19 cellular contexts compared by ENCODE assay signal in the genomic region with DNA sequence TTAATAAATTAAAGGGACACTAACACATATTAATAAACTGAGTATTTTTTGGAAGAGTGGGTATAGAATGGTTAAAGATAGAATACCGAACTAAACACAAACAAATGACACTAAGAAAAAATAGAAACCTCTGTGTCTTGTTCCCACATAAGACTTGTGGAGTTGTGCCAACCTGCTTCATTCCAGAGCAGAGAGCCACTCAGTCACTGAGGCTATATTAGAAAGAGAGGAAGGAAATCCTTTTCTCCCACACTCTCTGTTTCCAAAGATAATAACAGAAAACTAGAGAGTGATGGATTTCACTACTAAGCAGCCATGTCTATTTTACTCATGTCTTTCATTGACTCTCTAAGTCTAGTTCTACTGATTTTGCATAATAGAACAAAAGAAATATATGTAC. TPM values are rescaled to one million over a fixed set of nuclear protein-coding genes. Genes with fewer than 3 reads are reported as not detected.
"Had no signal": no experiment of that assay in that cellular context is flagged by ENCODE, and none has a peak within 500 bp of the region (broad histone marks: within the 10 kb centered on the region; RNA-seq: fewer than 3 reads in every experiment).

No MANE protein-coding gene starts in this region.

- H3K27me3 ChIP-seq: dorsolateral prefrontal cortex, ovary, thyroid gland had no signal

- H3K9me3 ChIP-seq: ovary, thyroid gland had no signal

- H3K4me3 ChIP-seq: dorsolateral prefrontal cortex, lung, ovary, thyroid gland had no signal

- H3K4me1 ChIP-seq: thyroid gland had no signal

- DNase-seq: activated CD4-positive, alpha-beta memory T cell treated with anti-CD3 and anti-CD28 coated beads for 36 hours; activated CD8-positive, alpha-beta memory T cell treated with anti-CD3 and anti-CD28 coated beads, Interleukin-2, amount 10 ng/mL, durations not matched to agents 7 days and 5 days; activated naive CD4-positive, alpha-beta T cell treated with anti-CD3 and anti-CD28 coated beads for 36 hours; activated naive CD8-positive, alpha-beta T cell treated with anti-CD3 and anti-CD28 coated beads, Interleukin-2, amount 50 U/mL, for 24 hours; activated T-cell treated with anti-CD3 and anti-CD28 coated beads, Interleukin-2, amount 50 U/mL, for 1 hour; cerebellar nuclear complex; dorsolateral prefrontal cortex; endodermal cell; erythroblast; hypothalamus; naive thymus-derived CD4-positive, alpha-beta T cell; ovary; stimulated activated CD4-positive, alpha-beta T cell treated with anti-CD3 and anti-CD28 coated beads, Interleukin-2, amount 100 ng/mL, for 48 hours; thyroid gland; WERI-Rb-1 had no signal

- H3K27ac ChIP-seq: ovary, thyroid gland, WERI-Rb-1 had no signal

- ATAC-seq: activated CD8-positive, alpha-beta memory T cell treated with anti-CD3 and anti-CD28 coated beads, Interleukin-2, amount 10 ng/mL, durations not matched to agents 7 days and 5 days; activated naive CD8-positive, alpha-beta T cell treated with anti-CD3 and anti-CD28 coated beads, Interleukin-2, amount 50 U/mL, for 24 hours; naive thymus-derived CD4-positive, alpha-beta T cell; stimulated activated memory B cell treated with anti-CD40 and anti-IgM and Interleukin-4, amounts not matched to agents 10 μg/mL and 1 μg/mL and 100 μg/mL, for 72 hours had no signal

- H3K36me3 ChIP-seq: ovary, thyroid gland, WERI-Rb-1 had no signal

RNA-seq across cellular contexts. Expression of gene CTNNA3, which starts 26.0 kb away (rescaled TPM):
- total RNA-seq: activated CD4-positive, alpha-beta memory T cell treated with anti-CD3 and anti-CD28 coated beads for 36 hours; activated naive CD4-positive, alpha-beta T cell treated with anti-CD3 and anti-CD28 coated beads for 36 hours; activated T-helper 2 cell treated with anti-CD3 and anti-CD28 coated beads, Interferon-gamma antibody, Interleukin-2, Interleukin-4, amounts not matched to agents 10 μg/mL and 5 μg/mL and 100 μg/mL, durations not matched to agents 14 hours and 24 hours and 36 hours; T-helper 1 cell treated with Interleukin-12 subunit alpha and Interleukin-12 subunit beta and Interleukin-4 antibody, amounts not matched to agents 30 ng/mL and 1 ng/mL, for 36 hours had no signal
